Comparison of ENCODE assay signal across 8 cellular contexts in the genomic region with DNA sequence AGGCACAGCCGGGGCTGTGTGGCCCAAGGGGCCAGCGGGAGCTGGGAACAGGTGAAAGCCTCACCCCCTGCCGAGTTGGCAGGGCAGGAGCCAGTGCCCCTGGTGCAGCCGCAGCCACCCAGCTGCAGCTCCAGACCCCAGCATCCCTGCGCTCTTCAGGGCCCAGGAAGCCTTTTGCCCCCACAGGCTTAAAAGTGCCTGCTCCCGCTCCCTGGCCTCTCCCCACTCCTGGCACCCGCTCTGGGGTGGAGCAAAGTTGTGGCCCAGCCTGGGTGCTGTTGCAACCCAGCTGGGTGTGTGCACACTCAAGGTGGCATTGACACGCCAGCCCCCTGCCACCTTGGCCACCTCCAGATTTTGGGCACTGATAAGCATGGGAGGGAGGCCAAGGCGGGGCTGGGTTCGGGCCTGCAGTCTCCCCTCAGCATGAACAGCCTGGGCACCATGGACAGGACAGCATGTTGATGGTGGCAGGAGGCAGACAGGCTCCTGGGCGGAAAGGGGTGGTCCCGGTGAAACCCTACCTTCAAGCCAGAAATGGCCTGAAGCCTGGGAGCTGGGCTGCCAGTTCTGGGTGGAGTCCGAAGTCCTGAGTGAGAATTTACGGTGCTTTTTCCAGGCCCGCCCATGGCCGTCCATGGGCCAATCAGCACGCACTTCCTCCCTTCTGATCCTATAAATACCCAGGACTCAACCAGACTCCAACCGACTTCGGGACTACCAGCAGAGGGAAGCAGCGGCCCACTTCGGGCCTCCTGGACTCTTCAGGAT. TPM values are rescaled to one million over a fixed set of nuclear protein-coding genes. Genes with fewer than 3 reads are reported as not detected.
DNase-seq lines count a peak whose midpoint lies in the region; ATAC-seq and TF ChIP-seq lines count a peak whose summit lies in the region.

No MANE protein-coding gene starts in this region.

- no peaks in the 10 kb centered on the region; the same call in 2 of the 3 replicates for H3K4me1 Mint-ChIP-seq in GM23338

- no peak overlapping the region for H3K4me3 ChIP-seq in AG09309 (ENCODE audit: control insufficient read depth, low read depth, low read length)
- H3K4me3 ChIP-seq in GM23338: no peak overlapping the region

- H3K27ac Mint-ChIP-seq in GM23338: no peak overlapping the region

- ATAC-seq in GM23338: peak; percentile 98
- ATAC-seq in GM19467 (IDR thresholded peaks at IDR 0.05; ENCODE audit: unreplicated experiment): no peak
- no peak for ATAC-seq in GM19395 (IDR thresholded peaks at IDR 0.05; ENCODE audit: unreplicated experiment)

- TF ChIP-seq CTCF in AG09309 (IDR thresholded peaks at IDR 0.05; ENCODE audit: control insufficient read depth, insufficient read depth, low read depth, low read length, missing control alignments) (peak; percentile 62), GM23338 (conservative IDR thresholded peaks at IDR 0.05; ENCODE audit: low read depth in 2 of 2) (peak; percentile 47 to 71), RWPE1 (conservative IDR thresholded peaks at IDR 0.05; ENCODE audit: low read depth) (0 out of 2 replicates have a peak, but pooled peaks have one; percentile 14), GM13977 (IDR thresholded peaks at IDR 0.05; ENCODE audit: extremely low read depth, insufficient read depth, missing control alignments) (no peak)

- H3K4me2 ChIP-seq in GM23338: no peak overlapping the region

- no peaks in the 10 kb centered on the region for H3K36me3 Mint-ChIP-seq in GM23338 (ENCODE audit: low read depth)

- CTCF ChIA-PET in RWPE1 (lab: Yijun Ruan, JAX): interaction anchor here (0.6 to 2.6 kb wide), 9 partner anchors 25 to 1035 kb away, joined by 3 to 15 read pairs (median 4); partner anchors contain the start of genes AP5B1 and KAT5

- H3K27me3 ChIP-seq in GM23338 (ENCODE audit: insufficient read depth): peaks cover 4% of the 10 kb centered on the region; the same call in 1 of the 2 replicates

- peaks cover 1% of the 10 kb centered on the region for H3K27me3 Mint-ChIP-seq in GM23338 (ENCODE audit: insufficient read depth, low read depth, poor library complexity)

- peaks cover 13% of the 10 kb centered on the region; the same call in 2 of the 3 replicates for H3K9me3 Mint-ChIP-seq in GM23338

- H2AFZ ChIP-seq in GM23338: peak overlapping the region; percentile 74

- in situ Hi-C loops in GM13977 (cut with MboI; ENCODE audit: low pct_unique_long_range_greater_than_20kb, low sequenced_read_pairs, unreplicated experiment): no loop called here

- no peaks in the 10 kb centered on the region for H3K36me3 ChIP-seq in GM23338 (ENCODE audit: insufficient read depth)

- POLR2A ChIA-PET in RWPE1 (lab: Yijun Ruan, JAX; ENCODE audit: low non-redundant PET): no interaction called here

- H3K4me1 ChIP-seq in GM23338 (ENCODE audit: insufficient read depth): no peaks in the 10 kb centered on the region

- H3F3A ChIP-seq in GM23338 (replicated peaks; ENCODE audit: low read depth): no peaks in the 10 kb centered on the region

- DNase-seq in AG09309 (ENCODE audit: low read depth): no peak
- DNase-seq in GM23338 (ENCODE audit: low spot score): peak; percentile 78
- peak; percentile 34 for DNase-seq in RWPE1 (ENCODE audit: low spot score)
- peak; percentile 65 for DNase-seq in hepatic stellate cell (ENCODE audit: low spot score)
- DNase-seq in GM19238 (ENCODE audit: insufficient read length, low spot score): no peak
- no peak for DNase-seq in GM13977 (ENCODE audit: low spot score)

- H3K79me2 ChIP-seq in GM23338 (replicated peaks; ENCODE audit: insufficient read depth): no peaks in the 10 kb centered on the region

- H3K27ac ChIP-seq in GM23338 (ENCODE audit: low read depth) (no peak overlapping the region), RWPE1 (no peak overlapping the region)

- no peak overlapping the region for H3K4me3 Mint-ChIP-seq in GM23338

- H3K9me2 ChIP-seq in GM23338 (ENCODE audit: insufficient read depth): no peaks in the 10 kb centered on the region

- no peaks in the 10 kb centered on the region for H4K20me1 ChIP-seq in GM23338 (replicated peaks; ENCODE audit: insufficient read depth)

TF ChIP-seq in GM23338, 12 proteins besides CTCF, POLR2A, EP300 and RAD21:
- TF ChIP-seq ZNF331 (CRISPR knock-in tag; IDR thresholded peaks at IDR 0.05; ENCODE audit: low read depth) (no peak), JUNB (IDR thresholded peaks at IDR 0.05; ENCODE audit: unreplicated experiment) (no peak)
- TF ChIP-seq, protein P1, sequence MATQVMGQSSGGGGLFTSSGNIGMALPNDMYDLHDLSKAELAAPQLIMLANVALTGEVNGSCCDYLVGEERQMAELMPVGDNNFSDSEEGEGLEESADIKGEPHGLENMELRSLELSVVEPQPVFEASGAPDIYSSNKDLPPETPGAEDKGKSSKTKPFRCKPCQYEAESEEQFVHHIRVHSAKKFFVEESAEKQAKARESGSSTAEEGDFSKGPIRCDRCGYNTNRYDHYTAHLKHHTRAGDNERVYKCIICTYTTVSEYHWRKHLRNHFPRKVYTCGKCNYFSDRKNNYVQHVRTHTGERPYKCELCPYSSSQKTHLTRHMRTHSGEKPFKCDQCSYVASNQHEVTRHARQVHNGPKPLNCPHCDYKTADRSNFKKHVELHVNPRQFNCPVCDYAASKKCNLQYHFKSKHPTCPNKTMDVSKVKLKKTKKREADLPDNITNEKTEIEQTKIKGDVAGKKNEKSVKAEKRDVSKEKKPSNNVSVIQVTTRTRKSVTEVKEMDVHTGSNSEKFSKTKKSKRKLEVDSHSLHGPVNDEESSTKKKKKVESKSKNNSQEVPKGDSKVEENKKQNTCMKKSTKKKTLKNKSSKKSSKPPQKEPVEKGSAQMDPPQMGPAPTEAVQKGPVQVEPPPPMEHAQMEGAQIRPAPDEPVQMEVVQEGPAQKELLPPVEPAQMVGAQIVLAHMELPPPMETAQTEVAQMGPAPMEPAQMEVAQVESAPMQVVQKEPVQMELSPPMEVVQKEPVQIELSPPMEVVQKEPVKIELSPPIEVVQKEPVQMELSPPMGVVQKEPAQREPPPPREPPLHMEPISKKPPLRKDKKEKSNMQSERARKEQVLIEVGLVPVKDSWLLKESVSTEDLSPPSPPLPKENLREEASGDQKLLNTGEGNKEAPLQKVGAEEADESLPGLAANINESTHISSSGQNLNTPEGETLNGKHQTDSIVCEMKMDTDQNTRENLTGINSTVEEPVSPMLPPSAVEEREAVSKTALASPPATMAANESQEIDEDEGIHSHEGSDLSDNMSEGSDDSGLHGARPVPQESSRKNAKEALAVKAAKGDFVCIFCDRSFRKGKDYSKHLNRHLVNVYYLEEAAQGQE (IDR thresholded peaks at IDR 0.05; ENCODE audit: unreplicated experiment): no peak

RNA-seq across cellular contexts. Expression of gene RNASEH2C, which starts 23.5 kb away (rescaled TPM):
- total RNA-seq in GM23338 (2014; rRNA removed; shearing (Covaris generic)): 37.8 and 70.8 TPM in 2 replicates
- 73.2 and 74.8 TPM in 2 replicates for polyA plus RNA-seq in GM23338 (2016; fragmentation: Nextera tagmentation; extraction: Ambion mirVana)

RNA-seq across cellular contexts. Expression of gene KAT5, which starts 32.1 kb away (rescaled TPM):
- 33.3 and 40.4 TPM in 2 replicates for total RNA-seq in GM23338 (2014; rRNA removed; shearing (Covaris generic))
- 34.6 and 34.8 TPM in 2 replicates for polyA plus RNA-seq in GM23338 (2016; fragmentation: Nextera tagmentation; extraction: Ambion mirVana)

RNA-seq across cellular contexts. Expression of gene AP5B1, which starts 36.7 kb away (rescaled TPM):
- 12.5 and 16.1 TPM in 2 replicates for total RNA-seq in GM23338 (2014; rRNA removed; shearing (Covaris generic))
- polyA plus RNA-seq in GM23338 (2016; fragmentation: Nextera tagmentation; extraction: Ambion mirVana): 3.1 TPM in 2 replicates

RNA-seq across cellular contexts. Expression of gene OVOL1, which starts 42.8 kb away (rescaled TPM):
- total RNA-seq in GM23338 (2014; rRNA removed; shearing (Covaris generic)): 3.3 and 5.1 TPM in 2 replicates
- 1.4 and 1.5 TPM in 2 replicates for polyA plus RNA-seq in GM23338 (2016; fragmentation: Nextera tagmentation; extraction: Ambion mirVana)

Comparison
In these comparisons a context has a peak if more than half of its experiments do, and no peak if none do; other contexts are left out.
1. DNase-seq: peak in GM23338 (single experiment), RWPE1 (single experiment) and hepatic stellate cell (single experiment); none in AG09309 (single experiment), GM19238 (single experiment) and GM13977 (single experiment).